2 cellular contexts compared by ENCODE assay signal in the genomic region with DNA sequence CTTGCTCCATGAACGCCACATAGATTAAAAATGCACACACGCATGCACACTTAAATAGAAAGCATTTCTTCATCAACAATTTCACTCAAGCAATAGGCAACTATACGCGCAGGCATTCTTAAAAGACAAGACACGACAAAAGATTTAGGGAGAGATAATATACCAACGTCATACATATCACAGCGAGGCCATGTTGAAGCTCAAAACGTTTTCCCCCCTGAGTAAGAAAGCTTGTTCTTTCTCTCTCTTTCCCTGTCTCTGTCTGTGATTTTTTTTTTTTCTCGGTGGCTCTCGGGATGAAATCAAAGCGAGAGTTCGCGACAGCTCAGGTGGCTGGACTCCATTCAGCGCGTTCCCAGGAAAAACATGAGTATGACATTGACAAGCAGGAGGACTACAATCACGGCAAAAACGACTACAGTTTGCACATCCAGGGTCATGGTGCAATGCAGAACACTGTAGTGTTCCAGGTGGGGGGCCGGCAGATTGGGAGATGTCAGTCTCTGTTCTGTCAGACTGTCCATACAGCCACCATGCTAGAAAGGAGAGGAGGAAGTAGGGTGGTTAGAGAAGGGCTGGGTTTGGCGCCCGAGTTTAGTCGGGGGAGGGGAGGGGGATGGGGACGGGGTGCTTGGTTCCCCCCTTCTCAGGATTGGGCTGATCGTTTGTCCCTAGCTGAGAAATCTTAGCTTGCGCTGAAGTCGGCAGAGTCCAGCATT.
TF ChIP-seq lines count a peak whose summit lies in the region.

No MANE protein-coding gene starts in this region.

TF ChIP-seq in IMR-90, 13 proteins besides CTCF, POLR2A, EP300 and RAD21:
- TF ChIP-seq BHLHE40 (IDR thresholded peaks at IDR 0.05; ENCODE audit: low read depth, low read length), result no peak
- TF ChIP-seq MAFK (IDR thresholded peaks at IDR 0.05; ENCODE audit: low read depth, low read length), result no peak
- TF ChIP-seq CEBPB (IDR thresholded peaks at IDR 0.05; ENCODE audit: low read depth, low read length), result no peak
- TF ChIP-seq MAZ (IDR thresholded peaks at IDR 0.05; ENCODE audit: borderline replicate concordance, low read depth, low read length), result no peak
- no peak for TF ChIP-seq FOS (IDR thresholded peaks at IDR 0.05; ENCODE audit: low read depth, low read length)
- no peak for TF ChIP-seq CHD1 (IDR thresholded peaks at IDR 0.05; ENCODE audit: low read depth, low read length)
- TF ChIP-seq NFE2L2 (IDR thresholded peaks at IDR 0.05; ENCODE audit: low read depth, low read length), result no peak
- no peak for TF ChIP-seq RCOR1 (IDR thresholded peaks at IDR 0.05; ENCODE audit: insufficient replicate concordance, low read length)
- no peak for TF ChIP-seq RFX5 (IDR thresholded peaks at IDR 0.05; ENCODE audit: low read depth, low read length)
- no peak for TF ChIP-seq SMC3 (IDR thresholded peaks at IDR 0.05; ENCODE audit: low read depth, low read length)
- TF ChIP-seq, protein P1, sequence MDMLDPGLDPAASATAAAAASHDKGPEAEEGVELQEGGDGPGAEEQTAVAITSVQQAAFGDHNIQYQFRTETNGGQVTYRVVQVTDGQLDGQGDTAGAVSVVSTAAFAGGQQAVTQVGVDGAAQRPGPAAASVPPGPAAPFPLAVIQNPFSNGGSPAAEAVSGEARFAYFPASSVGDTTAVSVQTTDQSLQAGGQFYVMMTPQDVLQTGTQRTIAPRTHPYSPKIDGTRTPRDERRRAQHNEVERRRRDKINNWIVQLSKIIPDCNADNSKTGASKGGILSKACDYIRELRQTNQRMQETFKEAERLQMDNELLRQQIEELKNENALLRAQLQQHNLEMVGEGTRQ (IDR thresholded peaks at IDR 0.05; ENCODE audit: low read depth, low read length), result no peak
- TF ChIP-seq, protein P2, sequence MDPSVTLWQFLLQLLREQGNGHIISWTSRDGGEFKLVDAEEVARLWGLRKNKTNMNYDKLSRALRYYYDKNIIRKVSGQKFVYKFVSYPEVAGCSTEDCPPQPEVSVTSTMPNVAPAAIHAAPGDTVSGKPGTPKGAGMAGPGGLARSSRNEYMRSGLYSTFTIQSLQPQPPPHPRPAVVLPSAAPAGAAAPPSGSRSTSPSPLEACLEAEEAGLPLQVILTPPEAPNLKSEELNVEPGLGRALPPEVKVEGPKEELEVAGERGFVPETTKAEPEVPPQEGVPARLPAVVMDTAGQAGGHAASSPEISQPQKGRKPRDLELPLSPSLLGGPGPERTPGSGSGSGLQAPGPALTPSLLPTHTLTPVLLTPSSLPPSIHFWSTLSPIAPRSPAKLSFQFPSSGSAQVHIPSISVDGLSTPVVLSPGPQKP (IDR thresholded peaks at IDR 0.05; ENCODE audit: borderline replicate concordance, low read depth, low read length), result no peak
- no peak for TF ChIP-seq MXI1 (IDR thresholded peaks at IDR 0.05; ENCODE audit: borderline replicate concordance, low read depth, low read length)

TF ChIP-seq in endothelial cell of umbilical vein, 7 proteins besides CTCF, POLR2A, EP300 and RAD21:
- TF ChIP-seq GATA2 (IDR thresholded peaks at IDR 0.05; ENCODE audit: insufficient read depth, insufficient read length, low read depth, low read length) (peak; percentile 46), EZH2 (IDR thresholded peaks at IDR 0.05; ENCODE audit: borderline replicate concordance, low read depth, low read length, severe bottlenecking) (no peak), MYC (IDR thresholded peaks at IDR 0.05; ENCODE audit: low read depth, low read length) (no peak)
- TF ChIP-seq, protein P3, sequence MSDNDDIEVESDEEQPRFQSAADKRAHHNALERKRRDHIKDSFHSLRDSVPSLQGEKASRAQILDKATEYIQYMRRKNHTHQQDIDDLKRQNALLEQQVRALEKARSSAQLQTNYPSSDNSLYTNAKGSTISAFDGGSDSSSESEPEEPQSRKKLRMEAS (IDR thresholded peaks at IDR 0.05; ENCODE audit: insufficient read depth, insufficient read length), result no peak
